Comparison of ENCODE assay signal across 17 cellular contexts in the genomic region with DNA sequence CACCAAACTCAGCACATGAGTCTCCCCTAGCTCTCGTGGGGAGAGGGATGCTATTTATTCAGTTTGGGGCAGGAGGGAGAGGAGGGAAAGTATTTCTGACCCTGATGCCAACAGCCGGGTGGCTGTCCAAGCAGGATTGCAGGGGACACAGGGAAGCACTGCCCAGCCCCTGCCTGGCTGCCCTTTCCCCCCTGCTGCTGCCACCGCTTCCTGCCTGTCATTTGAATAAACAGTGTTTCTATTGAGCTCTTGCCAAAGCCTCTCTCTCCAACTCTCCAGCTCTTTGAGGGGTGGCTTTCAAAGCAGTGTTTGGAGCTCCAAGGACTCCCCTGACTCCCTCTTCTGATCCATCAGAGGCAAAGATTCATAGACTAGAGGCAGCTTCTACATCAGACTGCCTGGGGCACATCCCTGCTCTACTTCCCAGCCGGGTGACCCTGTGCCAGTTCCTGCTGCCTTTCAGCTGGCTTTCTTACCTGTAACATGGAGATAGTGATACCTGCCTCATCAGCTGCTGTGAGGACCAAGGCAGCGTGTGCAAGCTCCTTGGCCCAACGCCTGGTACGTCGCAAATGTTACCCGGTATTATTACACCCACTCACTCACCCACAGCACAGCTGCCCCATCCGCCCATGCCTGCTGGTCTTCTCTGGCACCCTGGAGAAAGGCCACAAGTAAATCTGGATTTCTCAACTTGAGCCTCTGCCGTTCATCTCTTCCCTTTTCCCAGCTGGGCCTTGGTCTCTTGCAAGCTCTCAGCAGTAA. TPM values are rescaled to one million over a fixed set of nuclear protein-coding genes. Genes with fewer than 3 reads are reported as not detected.
DNase-seq lines count a peak whose midpoint lies in the region; ATAC-seq and TF ChIP-seq lines count a peak whose summit lies in the region.
"Had no signal": no experiment of that assay in that cellular context is flagged by ENCODE, and none has a peak within 500 bp of the region (broad histone marks: within the 10 kb centered on the region; RNA-seq: fewer than 3 reads in every experiment).

No MANE protein-coding gene starts in this region.

- H3K27me3 Mint-ChIP-seq in Caco-2 (ENCODE audit: insufficient read depth, unreplicated experiment) (no peaks in the 10 kb centered on the region), nephron progenitor cell (ENCODE audit: low read depth, poor library complexity) (peaks cover 4% of the 10 kb centered on the region)
- H3K27me3 Mint-ChIP-seq: CD4-positive, alpha-beta T cell had no signal

- intact Hi-C loops in Caco-2 (cut with micrococcal nuclease; ENCODE audit: unreplicated experiment), result no loop called here

- no peak overlapping the region for H3K4me3 ChIP-seq in Caco-2 (ENCODE audit: low read depth, low read length)
- H3K4me3 ChIP-seq in HAP-1, result no peak overlapping the region
- H3K4me3 ChIP-seq: adrenal gland, lower lobe of right lung, prostate gland had no signal

- H3K9me3 ChIP-seq in Caco-2 (no peaks in the 10 kb centered on the region), HAP-1 (no peaks in the 10 kb centered on the region)
- H3K9me3 ChIP-seq: adrenal gland, lower lobe of right lung, prostate gland had no signal

- DNase-seq in Caco-2 (no peak), NCI-H128 (lab: John Stamatoyannopoulos, UW; ENCODE audit: unreplicated experiment) (peak; percentile 29), cerebellar cortex (ENCODE audit: low spot score) (peak; percentile 27), nephron progenitor cell (no peak), HAP-1 (ENCODE audit: low spot score in 2 of 2) (no peak)
- no peak for DNase-seq in stimulated activated CD4-positive, alpha-beta T cell treated with anti-CD3 and anti-CD28 coated beads, Interleukin-15, amount 100 ng/mL, for 24 hours
- DNase-seq: activated CD4-positive, alpha-beta T cell treated with anti-CD3 and anti-CD28 coated beads, Interleukin-2, amount 50 U/mL, for 4 hours; adrenal gland; CD4-positive, alpha-beta T cell; GOT3; lower lobe of right lung; NCI-H1436 treated with DMSO at 0.1 percent for 48 hours; stimulated activated CD4-positive, alpha-beta T cell treated with anti-CD3 and anti-CD28 coated beads, Interleukin-2, amount 100 ng/mL, for 24 hours; stimulated activated naive CD4-positive, alpha-beta T cell treated with Interleukin-2 at 50 U/mL for 16 hours had no signal

- in situ Hi-C loops in HAP-1 (cut with MboI; ENCODE audit: low sequenced_read_pairs), result no loop called here

- CTCF ChIA-PET in Caco-2 (lab: Charles Lee), result no interaction called here

- no peak for ATAC-seq in HG03520 (IDR thresholded peaks at IDR 0.05; ENCODE audit: unreplicated experiment)
- no peak for ATAC-seq in HG02798 (IDR thresholded peaks at IDR 0.05; ENCODE audit: poor library complexity, unreplicated experiment)
- ATAC-seq: lower lobe of right lung had no signal

- H3K36me3 ChIP-seq in Caco-2 (ENCODE audit: control insufficient read depth, insufficient read depth, low read length) (peaks cover 22% of the 10 kb centered on the region), HAP-1 (replicated peaks) (peaks cover 67% of the 10 kb centered on the region)

- H3K4me3 Mint-ChIP-seq in Caco-2 (ENCODE audit: unreplicated experiment), result no peak overlapping the region
- H3K4me3 Mint-ChIP-seq in nephron progenitor cell, result no peak overlapping the region
- H3K4me3 Mint-ChIP-seq: CD4-positive, alpha-beta T cell had no signal

- no TSS peak for BruUV-seq in Caco-2 (replicated peaks; lab: Mats Ljungman, UMichigan)

- TF ChIP-seq CTCF in Caco-2 (IDR thresholded peaks at IDR 0.05; ENCODE audit: insufficient read depth in 1 of 2, low read depth in 1 of 2, low read length in 1 of 2, severe bottlenecking in 1 of 2, unreplicated experiment in 1 of 2) (no peak), nephron progenitor cell (IDR thresholded peaks at IDR 0.05) (no peak)

- no peaks in the 10 kb centered on the region for H3K27me3 ChIP-seq in Caco-2 (replicated peaks; ENCODE audit: control insufficient read depth, insufficient read depth, low read length)
- H3K27me3 ChIP-seq in HAP-1 (ENCODE audit: low read depth), result no peaks in the 10 kb centered on the region
- H3K27me3 ChIP-seq: adrenal gland had no signal

- H3K4me1 ChIP-seq in Caco-2 (peaks cover 25% of the 10 kb centered on the region), HAP-1 (no peaks in the 10 kb centered on the region)
- H3K4me1 ChIP-seq: adrenal gland, lower lobe of right lung, prostate gland had no signal

- H3K36me3 Mint-ChIP-seq in Caco-2 (ENCODE audit: insufficient read depth, unreplicated experiment) (peaks cover 84% of the 10 kb centered on the region), nephron progenitor cell (ENCODE audit: low read depth) (peaks cover 47% of the 10 kb centered on the region)

- H3K9me3 Mint-ChIP-seq in Caco-2 (ENCODE audit: unreplicated experiment) (no peaks in the 10 kb centered on the region), nephron progenitor cell (no peaks in the 10 kb centered on the region)
- H3K9me3 Mint-ChIP-seq: CD4-positive, alpha-beta T cell had no signal

- POLR2A ChIA-PET in Caco-2 (lab: Charles Lee), result interaction anchor here (0.6 to 1.9 kb wide), 2 partner anchors 18 to 52 kb away, joined by 3 to 9 read pairs; a partner anchor contains a TSS

- H3K4me1 Mint-ChIP-seq in Caco-2 (ENCODE audit: low read depth, unreplicated experiment) (peaks cover 18% of the 10 kb centered on the region), nephron progenitor cell (peaks cover 8% of the 10 kb centered on the region)

- peak overlapping the region; percentile 77 for H3K27ac Mint-ChIP-seq in Caco-2 (ENCODE audit: unreplicated experiment)
- H3K27ac Mint-ChIP-seq in nephron progenitor cell, result peak overlapping the region; percentile 97
- H3K27ac Mint-ChIP-seq: CD4-positive, alpha-beta T cell had no signal

RNA-seq across cellular contexts. Expression of a gene that starts 9.5 kb away (rescaled TPM):
- total RNA-seq in Caco-2 (2022), result 4.1 and 4.4 TPM in 2 replicates

RNA-seq across cellular contexts. Expression of a gene that starts 15.5 kb away (rescaled TPM):
- 1.2 and 1.8 TPM in 2 replicates for total RNA-seq in Caco-2 (2022)

RNA-seq across cellular contexts. Expression of a gene that starts 17.6 kb away (rescaled TPM):
- 1,980 and 2,181 TPM in 2 replicates for total RNA-seq in Caco-2 (2022)

RNA-seq across cellular contexts. Expression of a gene that starts 23.9 kb away (rescaled TPM):
- total RNA-seq in Caco-2 (2022), result 31.7 and 37.9 TPM in 2 replicates

RNA-seq across cellular contexts. Expression of a gene that starts 26.4 kb away (rescaled TPM):
- total RNA-seq in Caco-2 (2022), result 11.0 and 13.4 TPM in 2 replicates

Comparison
In these comparisons a context has a peak if more than half of its experiments do, and no peak if none do; other contexts are left out.
1. DNase-seq: peak in NCI-H128 (single experiment) and cerebellar cortex (single experiment); none in Caco-2 (0 of 2), nephron progenitor cell (single experiment), stimulated activated CD4-positive, alpha-beta T cell treated with anti-CD3 and anti-CD28 coated beads, Interleukin-15, amount 100 ng/mL, for 24 hours (single experiment) and HAP-1 (0 of 2).